Comparison of ENCODE assay signal across 27 cellular contexts in the genomic region with DNA sequence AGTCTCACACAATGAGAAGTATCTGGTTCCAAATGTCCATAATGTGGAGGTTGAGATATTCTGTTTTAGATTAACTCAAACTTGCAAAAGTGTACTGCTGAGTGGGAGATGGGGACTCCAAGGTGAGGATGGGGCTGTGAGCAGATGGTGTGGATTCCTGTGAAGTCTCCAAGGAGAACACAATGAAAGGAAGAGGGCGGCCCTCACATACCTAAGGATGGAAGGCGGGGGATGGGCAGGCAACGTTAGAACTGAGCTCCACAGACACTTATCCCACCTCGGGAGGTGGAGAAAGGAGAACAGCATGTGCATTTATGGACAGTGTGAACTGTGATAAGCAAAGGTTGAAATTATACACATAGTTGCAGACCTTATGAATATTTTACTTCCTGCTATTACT. TPM values are rescaled to one million over a fixed set of nuclear protein-coding genes. Genes with fewer than 3 reads are reported as not detected.
"Had no signal": no experiment of that assay in that cellular context is flagged by ENCODE, and none has a peak within 500 bp of the region (broad histone marks: within the 10 kb centered on the region; RNA-seq: fewer than 3 reads in every experiment).

No MANE protein-coding gene starts in this region.

- H3K36me3 Mint-ChIP-seq: activated naive CD8-positive, alpha-beta T cell treated with anti-CD3 and anti-CD28 coated beads, Interleukin-2, amount 10 ng/mL, durations not matched to agents 7 days and 5 days had no signal

- FAIRE-seq: TTC549 had no signal

- H3K4me3 Mint-ChIP-seq: activated CD8-positive, alpha-beta T cell treated with anti-CD3 and anti-CD28 coated beads for 36 hours; activated naive CD8-positive, alpha-beta T cell treated with anti-CD3 and anti-CD28 coated beads, Interleukin-2, amount 10 ng/mL, durations not matched to agents 7 days and 5 days had no signal

- ATAC-seq: activated CD8-positive, alpha-beta T cell treated with anti-CD3 and anti-CD28 coated beads for 36 hours had no signal

- H3K4me1 ChIP-seq: adrenal gland had no signal

- H3K9me3 Mint-ChIP-seq: activated CD8-positive, alpha-beta T cell treated with anti-CD3 and anti-CD28 coated beads for 36 hours; activated naive CD8-positive, alpha-beta T cell treated with anti-CD3 and anti-CD28 coated beads, Interleukin-2, amount 10 ng/mL, durations not matched to agents 7 days and 5 days had no signal

- H3K9ac ChIP-seq: KMS-11 had no signal

- H3K4me1 Mint-ChIP-seq: activated naive CD8-positive, alpha-beta T cell treated with anti-CD3 and anti-CD28 coated beads, Interleukin-2, amount 10 ng/mL, durations not matched to agents 7 days and 5 days had no signal

- H3K36me3 ChIP-seq: adrenal gland, MG63 had no signal

- H3K4me3 ChIP-seq: adrenal gland, MG63 had no signal

- H3K9me3 ChIP-seq: adrenal gland, MG63 had no signal

- DNase-seq: activated CD4-positive, CD25-positive, alpha-beta regulatory T cell; activated CD8-positive, alpha-beta memory T cell treated with anti-CD3 and anti-CD28 coated beads, Interleukin-2, amount 50 U/mL, for 48 hours; activated CD8-positive, alpha-beta T cell treated with anti-CD3 and anti-CD28 coated beads for 36 hours; activated naive CD4-positive, alpha-beta T cell treated with anti-CD3 and anti-CD28 coated beads, Interleukin-2, amount 50 U/mL, for 16 hours; activated naive CD8-positive, alpha-beta T cell treated with anti-CD3 and anti-CD28 coated beads, Interleukin-2, amount 10 ng/mL, durations not matched to agents 7 days and 5 days; activated T-cell treated with anti-CD3 and anti-CD28 coated beads, Interleukin-2, amount 50 U/mL, for 1 hour; adrenal gland; anterior cingulate cortex; cerebellar nuclear complex; MG63; MV-4-11; NCI-H1092 treated with DMSO at 0.1 percent for 48 hours; NCI-H1417 treated with DMSO at 0.1 percent for 48 hours; NCI-H1694; NCI-H2029; NCI-H2107; NCI-H2227 treated with DMSO at 0.1 percent for 48 hours; NCI-H446 treated with DMSO at 0.1 percent for 48 hours; NCI-H524 treated with DMSO at 0.1 percent for 48 hours; NCI-H748 treated with DMSO at 0.1 percent for 48 hours; SIG-M5; T-helper 2 cell; T1000 had no signal

- H3K27ac Mint-ChIP-seq: activated CD8-positive, alpha-beta T cell treated with anti-CD3 and anti-CD28 coated beads for 36 hours; activated naive CD8-positive, alpha-beta T cell treated with anti-CD3 and anti-CD28 coated beads, Interleukin-2, amount 10 ng/mL, durations not matched to agents 7 days and 5 days had no signal

- H3K27me3 ChIP-seq: adrenal gland, MG63 had no signal

- H3K4me2 ChIP-seq: KMS-11 had no signal

- H3K27ac ChIP-seq: adrenal gland, KMS-11 had no signal

RNA-seq across cellular contexts. Expression of gene SPATA4, which starts 9.9 kb away (rescaled TPM):
- total RNA-seq: activated CD8-positive, alpha-beta T cell treated with anti-CD3 and anti-CD28 coated beads for 36 hours; activated naive CD8-positive, alpha-beta T cell treated with anti-CD3 and anti-CD28 coated beads, Interleukin-2, amount 10 ng/mL, durations not matched to agents 7 days and 5 days; OCI-LY7; RPMI7951 had no signal
